ENCODE assay signal across 12 cellular contexts in the genomic region with DNA sequence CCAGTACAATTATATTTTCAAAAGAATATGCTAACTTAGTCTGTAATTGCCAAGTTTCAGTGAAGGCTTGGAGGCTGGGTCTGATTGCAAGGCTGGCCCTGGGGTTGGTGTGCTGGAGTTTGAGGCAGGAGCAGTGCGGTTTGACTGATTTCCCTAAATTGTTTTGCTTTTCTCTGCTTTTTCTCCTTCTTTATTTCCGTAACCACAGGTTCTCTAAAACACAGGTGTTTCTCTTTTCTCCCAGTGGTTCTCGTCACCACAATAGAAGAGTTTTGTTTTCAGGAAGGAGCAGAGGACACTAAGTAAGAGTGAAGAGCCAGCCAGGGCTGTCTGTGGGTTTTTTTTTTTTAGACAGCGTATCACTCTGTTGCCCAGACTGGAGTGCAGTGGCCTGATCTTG. TPM values are rescaled to one million over a fixed set of nuclear protein-coding genes. Genes with fewer than 3 reads are reported as not detected.
DNase-seq lines count a peak whose midpoint lies in the region; ATAC-seq and TF ChIP-seq lines count a peak whose summit lies in the region.
"Had no signal": no experiment of that assay in that cellular context is flagged by ENCODE, and none has a peak within 500 bp of the region (broad histone marks: within the 10 kb centered on the region; RNA-seq: fewer than 3 reads in every experiment).

No MANE protein-coding gene starts in this region.

- H3K9me3 ChIP-seq in adrenal gland (replicated peaks in 1 of 3) (no peaks in the 10 kb centered on the region), thoracic aorta (no peaks in the 10 kb centered on the region)

- peak overlapping the region; percentile 80 for H3K27ac Mint-ChIP-seq in activated naive CD4-positive, alpha-beta T cell treated with anti-CD3 and anti-CD28 coated beads, Interleukin-2, amount 10 ng/mL, durations not matched to agents 7 days and 5 days
- H3K27ac Mint-ChIP-seq in activated T-helper 2 cell treated with anti-CD3 and anti-CD28 coated beads, Interferon-gamma antibody, Interleukin-2, Interleukin-4, amounts not matched to agents 10 μg/mL and 5 μg/mL and 100 μg/mL, durations not matched to agents 14 hours and 24 hours and 36 hours = no peak overlapping the region

- H3K36me3 ChIP-seq in adrenal gland (replicated peaks in 1 of 2) (no peaks in the 10 kb centered on the region), thoracic aorta (no peaks in the 10 kb centered on the region)

- H3K27me3 Mint-ChIP-seq in activated naive CD4-positive, alpha-beta T cell treated with anti-CD3 and anti-CD28 coated beads, Interleukin-2, amount 10 ng/mL, durations not matched to agents 7 days and 5 days = peaks cover 56% of the 10 kb centered on the region
- peaks cover 55% of the 10 kb centered on the region for H3K27me3 Mint-ChIP-seq in activated T-helper 2 cell treated with anti-CD3 and anti-CD28 coated beads, Interferon-gamma antibody, Interleukin-2, Interleukin-4, amounts not matched to agents 10 μg/mL and 5 μg/mL and 100 μg/mL, durations not matched to agents 14 hours and 24 hours and 36 hours (ENCODE audit: low read depth)

- in situ Hi-C loops in GM13977 (cut with MboI; ENCODE audit: low pct_unique_long_range_greater_than_20kb, low sequenced_read_pairs, unreplicated experiment) = no loop called here

- TF ChIP-seq POLR2A in adrenal gland (IDR thresholded peaks at IDR 0.05) = no peak

- H3K4me1 ChIP-seq in adrenal gland (replicated peaks in 1 of 2) (peaks cover 7 to 32% of the 10 kb centered on the region in 2 donors), thoracic aorta (ENCODE audit: control insufficient read depth in 1 of 2, low read depth in 2 of 2) (peaks cover 22 to 40% of the 10 kb centered on the region in 2 donors)

- no peaks in the 10 kb centered on the region for H3K9me3 Mint-ChIP-seq in activated naive CD4-positive, alpha-beta T cell treated with anti-CD3 and anti-CD28 coated beads, Interleukin-2, amount 10 ng/mL, durations not matched to agents 7 days and 5 days
- peaks cover 4% of the 10 kb centered on the region for H3K9me3 Mint-ChIP-seq in activated T-helper 2 cell treated with anti-CD3 and anti-CD28 coated beads, Interferon-gamma antibody, Interleukin-2, Interleukin-4, amounts not matched to agents 10 μg/mL and 5 μg/mL and 100 μg/mL, durations not matched to agents 14 hours and 24 hours and 36 hours

- intact Hi-C loops in adrenal gland (cut with DNase I) = no loop called here
- intact Hi-C loops in activated T-helper 2 cell treated with anti-CD3 and anti-CD28 coated beads, Interferon-gamma antibody, Interleukin-2, Interleukin-4, amounts not matched to agents 10 μg/mL and 5 μg/mL and 100 μg/mL, durations not matched to agents 14 hours and 24 hours and 36 hours (cut with micrococcal nuclease) = no loop called here

- H3K36me3 Mint-ChIP-seq in activated naive CD4-positive, alpha-beta T cell treated with anti-CD3 and anti-CD28 coated beads, Interleukin-2, amount 10 ng/mL, durations not matched to agents 7 days and 5 days = peaks cover 4% of the 10 kb centered on the region
- no peaks in the 10 kb centered on the region for H3K36me3 Mint-ChIP-seq in activated T-helper 2 cell treated with anti-CD3 and anti-CD28 coated beads, Interferon-gamma antibody, Interleukin-2, Interleukin-4, amounts not matched to agents 10 μg/mL and 5 μg/mL and 100 μg/mL, durations not matched to agents 14 hours and 24 hours and 36 hours (ENCODE audit: low read depth)

- H3K4me3 ChIP-seq in adrenal gland (no peak overlapping the region), thoracic aorta (no peak overlapping the region)

- peak overlapping the region in 3 of 5 donors; percentile 81 to 95 (median 91) for H3K27ac ChIP-seq in adrenal gland
- H3K27ac ChIP-seq in thoracic aorta = peak overlapping the region; percentile 81 to 86
- H3K27ac ChIP-seq: HL-60 had no signal

- ATAC-seq in HG03045 (IDR thresholded peaks at IDR 0.05; ENCODE audit: unreplicated experiment) (peak; percentile 74), thoracic aorta (ENCODE audit: insufficient number of reproducible peaks, low FRiP score, low read depth) (no peak), HG03521 (IDR thresholded peaks at IDR 0.05; ENCODE audit: unreplicated experiment) (no peak)

- DNase-seq in activated naive CD4-positive, alpha-beta T cell treated with anti-CD3 and anti-CD28 coated beads, Interleukin-2, amount 10 ng/mL, durations not matched to agents 7 days and 5 days = peak; percentile 49
- DNase-seq in activated naive CD4-positive, alpha-beta T cell treated with Interleukin-2 at 50 U/mL for 16 hours = no peak
- DNase-seq in adrenal gland = no peak
- DNase-seq in thoracic aorta (ENCODE audit: low spot score) = no peak
- no peak for DNase-seq in activated T-helper 2 cell treated with anti-CD3 and anti-CD28 coated beads, Interferon-gamma antibody, Interleukin-2, Interleukin-4, amounts not matched to agents 10 μg/mL and 5 μg/mL and 100 μg/mL, durations not matched to agents 14 hours and 24 hours and 36 hours (ENCODE audit: low spot score)
- no peak for DNase-seq in GM13977 (ENCODE audit: low spot score)
- DNase-seq: amygdala, mesendoderm, NCI-H510A had no signal

- 77 to 88% (median 83%) methylated on average over 4 of the region's 4 CpGs for WGBS in adrenal gland, 4 donors

- H3K27me3 ChIP-seq in adrenal gland = no peaks in the 10 kb centered on the region
- H3K27me3 ChIP-seq in thoracic aorta (replicated peaks; ENCODE audit: insufficient read depth) = no peaks in the 10 kb centered on the region

- no peak for TF ChIP-seq CTCF in adrenal gland (IDR thresholded peaks at IDR 0.05)
- no peak for TF ChIP-seq CTCF in thoracic aorta (IDR thresholded peaks at IDR 0.05)
- TF ChIP-seq CTCF in GM13977 (IDR thresholded peaks at IDR 0.05; ENCODE audit: extremely low read depth, insufficient read depth, missing control alignments) = no peak

- H3K4me1 Mint-ChIP-seq in activated naive CD4-positive, alpha-beta T cell treated with anti-CD3 and anti-CD28 coated beads, Interleukin-2, amount 10 ng/mL, durations not matched to agents 7 days and 5 days = peaks cover 40% of the 10 kb centered on the region
- peaks cover 28% of the 10 kb centered on the region for H3K4me1 Mint-ChIP-seq in activated T-helper 2 cell treated with anti-CD3 and anti-CD28 coated beads, Interferon-gamma antibody, Interleukin-2, Interleukin-4, amounts not matched to agents 10 μg/mL and 5 μg/mL and 100 μg/mL, durations not matched to agents 14 hours and 24 hours and 36 hours (ENCODE audit: low read depth)

- CTCF ChIA-PET in activated naive CD4-positive, alpha-beta T cell treated with anti-CD3 and anti-CD28 coated beads, Interleukin-2, amount 10 ng/mL, durations not matched to agents 7 days and 5 days (lab: Charles Lee) = interaction anchor here (0.8 to 1.1 kb wide), 3 partner anchors 55 to 60 kb away, joined by 3 to 4 read pairs (median 4); no protein-coding TSS in a partner anchor

- H3K4me3 Mint-ChIP-seq in activated naive CD4-positive, alpha-beta T cell treated with anti-CD3 and anti-CD28 coated beads, Interleukin-2, amount 10 ng/mL, durations not matched to agents 7 days and 5 days = peak overlapping the region; percentile 5
- no peak overlapping the region for H3K4me3 Mint-ChIP-seq in activated T-helper 2 cell treated with anti-CD3 and anti-CD28 coated beads, Interferon-gamma antibody, Interleukin-2, Interleukin-4, amounts not matched to agents 10 μg/mL and 5 μg/mL and 100 μg/mL, durations not matched to agents 14 hours and 24 hours and 36 hours (ENCODE audit: low read depth)

RNA-seq across cellular contexts. Expression of a gene that starts 8.2 kb away (rescaled TPM):
- total RNA-seq in adrenal gland = 10 to 100 TPM; 42.2 to 59.6 (median 52.3) TPM
- polyA plus RNA-seq in adrenal gland = 10 to 100 TPM; 27.7 to 49.9 (median 38.1) TPM
- 10 to 100 TPM; 87.2 to 90.8 TPM for total RNA-seq in thoracic aorta
- 55.3 and 55.6 TPM in 2 replicates for total RNA-seq in activated T-helper 2 cell treated with anti-CD3 and anti-CD28 coated beads, Interferon-gamma antibody, Interleukin-2, Interleukin-4, amounts not matched to agents 10 μg/mL and 5 μg/mL and 100 μg/mL, durations not matched to agents 14 hours and 24 hours and 36 hours
